ENCODE assay signal across 8 cellular contexts in the genomic region with DNA sequence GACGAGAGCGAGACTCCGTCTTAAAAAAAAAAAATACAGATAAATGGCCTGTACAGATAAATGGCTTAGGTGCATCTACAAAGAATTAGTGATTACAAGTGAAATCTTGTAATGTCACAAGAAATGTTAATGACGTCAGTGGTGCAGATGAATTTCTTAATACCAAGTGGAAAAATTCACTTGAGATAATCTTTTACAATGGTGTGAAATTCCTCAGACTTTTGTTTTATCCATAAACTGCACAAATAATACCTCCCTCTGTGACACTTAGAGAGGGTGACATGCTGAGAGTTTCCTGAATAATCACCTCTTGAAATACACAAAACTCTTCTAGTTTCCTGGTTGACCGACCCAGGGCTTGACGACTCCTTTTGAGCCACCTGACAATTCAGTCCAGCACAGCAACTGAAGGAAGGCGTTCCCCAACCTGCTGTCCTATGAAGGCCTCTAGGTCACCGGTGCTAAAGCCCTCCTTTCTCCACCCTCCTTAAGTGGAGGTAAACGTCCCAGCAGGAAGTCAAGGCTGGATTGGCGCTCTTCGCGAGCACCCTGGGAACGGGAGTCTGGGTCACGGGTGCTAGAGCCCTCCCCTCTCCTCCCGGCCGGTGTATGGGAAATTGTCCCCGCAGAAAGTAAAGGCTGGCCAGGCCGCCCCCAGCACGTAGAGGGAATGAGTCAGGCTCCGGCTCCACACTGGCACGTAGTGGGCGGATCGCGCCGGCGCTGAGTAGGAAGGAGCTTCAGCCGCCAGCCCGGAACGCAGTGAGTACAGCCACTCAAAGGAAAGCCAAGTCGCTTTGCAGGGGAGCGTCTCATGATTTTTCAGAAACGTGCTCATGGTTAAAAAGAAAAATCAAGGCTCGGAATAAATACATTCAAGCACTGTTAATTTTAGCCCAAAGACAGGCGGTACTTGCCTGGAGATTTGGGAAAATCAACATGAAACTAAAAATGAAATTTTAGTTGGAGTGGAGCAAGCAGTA. TPM values are rescaled to one million over a fixed set of nuclear protein-coding genes. Genes with fewer than 3 reads are reported as not detected.
DNase-seq lines count a peak whose midpoint lies in the region; ATAC-seq and TF ChIP-seq lines count a peak whose summit lies in the region.

A gene (plus strand): TSS at position 662 of the 983 bp plus-strand sequence. CDS start 2,182 bp downstream, outside the sequence.

- peak in 2 of 4 experiments; percentile 10 to 19 for TF ChIP-seq CTCF in prostate gland (IDR thresholded peaks at IDR 0.05)

- intact Hi-C loops in prostate gland (cut with DNase I), result no loop called here

- H3K27me3 ChIP-seq in SJSA1 (replicated peaks) (no peaks in the 10 kb centered on the region), prostate gland (replicated peaks; ENCODE audit: insufficient read depth) (no peaks in the 10 kb centered on the region)

- H3K36me3 ChIP-seq in SJSA1, result no peaks in the 10 kb centered on the region
- H3K36me3 ChIP-seq in prostate gland, result no peaks in the 10 kb centered on the region

- H3K9me3 ChIP-seq in SJSA1 (replicated peaks) (no peaks in the 10 kb centered on the region), prostate gland (no peaks in the 10 kb centered on the region)

- H3K4me1 ChIP-seq in SJSA1 (replicated peaks), result 0 out of 2 replicates have a peak, but pooled peaks cover 3% of the 10 kb centered on the region
- H3K4me1 ChIP-seq in prostate gland (replicated peaks), result no peaks in the 10 kb centered on the region

- WGBS in prostate gland, result 12% methylated on average over 34 of the region's 34 CpGs

- DNase-seq in CD1c-positive myeloid dendritic cell (ENCODE audit: extremely low spot score) (peak; percentile 95), SJSA1 (ENCODE audit: low read depth in 1 of 2, low spot score in 2 of 2) (peak; percentile 72 to 83), astrocyte of the hippocampus (ENCODE audit: low read depth, low spot score) (peak; percentile 95), hippocampal formation (lab: John Stamatoyannopoulos, UW) (peak; percentile 90 to 97), prostate gland (ENCODE audit: low spot score) (peak; percentile 88), NCI-H1694 treated with DMSO at 0.1 percent for 48 hours (lab: John Stamatoyannopoulos, UW) (no peak)

- TF ChIP-seq POLR2A in prostate gland (IDR thresholded peaks at IDR 0.05), result peak; percentile 85

- H3K4me3 ChIP-seq in SJSA1 (peak within 1 kb of the TSS; percentile 32), prostate gland (peak within 1 kb of the TSS; percentile 29 to 32)

- no peak within 1 kb of the TSS for H3K27ac ChIP-seq in SJSA1
- H3K27ac ChIP-seq in prostate gland, result peak within 1 kb of the TSS; percentile 83 to 88

- ATAC-seq in GM19397 (IDR thresholded peaks at IDR 0.05; ENCODE audit: unreplicated experiment) (peak; percentile 93), HG03469 (IDR thresholded peaks at IDR 0.05; ENCODE audit: unreplicated experiment) (peak; percentile 82)

RNA-seq across cellular contexts. Expression of the gene that starts here (rescaled TPM):
- total RNA-seq in SJSA1 (2014; rRNA removed; shearing (Covaris generic)), result 0.06 and 1.1 TPM in 2 replicates
- total RNA-seq in prostate gland, result 1 to 10 TPM; 7.5 to 8.1 TPM
